Comparison of ENCODE assay signal across 11 cellular contexts in genomic region chr2:200814917-200815316, GRCh38. TPM values are rescaled to one million over a fixed set of nuclear protein-coding genes. Genes with fewer than 3 reads are reported as not detected.
DNase-seq lines count a peak whose midpoint lies in the region; ATAC-seq, FAIRE-seq and TF ChIP-seq lines count a peak whose summit lies in the region.
"Had no signal": no experiment of that assay in that cellular context is flagged by ENCODE, and none has a peak within 500 bp of the region (broad histone marks: within the 10 kb centered on the region; RNA-seq: fewer than 3 reads in every experiment).

No MANE protein-coding gene starts in this region.

- H3K4me2 ChIP-seq in PC-9, result peak overlapping the region; percentile 90

- H3K27me3 Mint-ChIP-seq in activated CD8-positive, alpha-beta memory T cell treated with anti-CD3 and anti-CD28 coated beads, Interleukin-2, amount 10 ng/mL, durations not matched to agents 7 days and 5 days, result no peaks in the 10 kb centered on the region

- peaks cover 58% of the 10 kb centered on the region for H3K4me1 Mint-ChIP-seq in activated CD8-positive, alpha-beta memory T cell treated with anti-CD3 and anti-CD28 coated beads, Interleukin-2, amount 10 ng/mL, durations not matched to agents 7 days and 5 days

- H3K4me3 ChIP-seq in PC-9 (no peak overlapping the region), choroid plexus epithelial cell (ENCODE audit: low read depth, low read length) (no peak overlapping the region), gastrocnemius medialis (peak overlapping the region in 3 of 4 donors; percentile 11 to 86 (median 77)), small intestine (ENCODE audit: low read depth in 1 of 2, low read length in 2 of 2) (no peak overlapping the region)

- in situ Hi-C loops in gastrocnemius medialis (cut with MboI; ENCODE audit: low sequenced_read_pairs in 4 of 4), result loop anchor here (5.0 to 25.0 kb wide), 4 partner anchors 50 to 103 kb away; partner anchors contain the start of gene CLK1 (in 1 of the 4)

- peaks cover 65% of the 10 kb centered on the region for H3K36me3 Mint-ChIP-seq in activated CD8-positive, alpha-beta memory T cell treated with anti-CD3 and anti-CD28 coated beads, Interleukin-2, amount 10 ng/mL, durations not matched to agents 7 days and 5 days

- H3K9me3 Mint-ChIP-seq in activated CD8-positive, alpha-beta memory T cell treated with anti-CD3 and anti-CD28 coated beads, Interleukin-2, amount 10 ng/mL, durations not matched to agents 7 days and 5 days (ENCODE audit: low read depth), result no peaks in the 10 kb centered on the region

- POLR2A ChIA-PET in PC-9 (lab: Charles Lee; ENCODE audit: unreplicated experiment), result no interaction called here

- peaks cover 49% of the 10 kb centered on the region for H4K20me1 ChIP-seq in PC-9 (ENCODE audit: insufficient read depth)

- ATAC-seq in activated CD8-positive, alpha-beta memory T cell treated with anti-CD3 and anti-CD28 coated beads, Interleukin-2, amount 10 ng/mL, durations not matched to agents 7 days and 5 days, result no peak
- ATAC-seq in gastrocnemius medialis, result peak; percentile 41 to 43
- ATAC-seq: heart left ventricle had no signal

- no peak for TF ChIP-seq CTCF in PC-9 (conservative IDR thresholded peaks at IDR 0.05)
- TF ChIP-seq CTCF in choroid plexus epithelial cell (conservative IDR thresholded peaks at IDR 0.05; ENCODE audit: low read depth, low read length), result no peak
- TF ChIP-seq CTCF in gastrocnemius medialis (IDR thresholded peaks at IDR 0.05 in 4 of 5, conservative IDR thresholded peaks at IDR 0.05 in 1 of 5), result no peak

- no peaks in the 10 kb centered on the region for H3K27me3 ChIP-seq in PC-9 (ENCODE audit: insufficient read depth, low read depth)
- H3K27me3 ChIP-seq in gastrocnemius medialis, result no peaks in the 10 kb centered on the region
- no peaks in the 10 kb centered on the region for H3K27me3 ChIP-seq in small intestine (ENCODE audit: control insufficient read depth in 2 of 2, insufficient read depth in 2 of 2, low read length in 2 of 2)
- H3K27me3 ChIP-seq: heart left ventricle had no signal

- FAIRE-seq in small intestine (lab: Jason Lieb, UNC), result no peak

- no peaks in the 10 kb centered on the region for H3K9me2 ChIP-seq in PC-9 (ENCODE audit: insufficient read depth)

- H3K36me3 ChIP-seq in PC-9 (ENCODE audit: low read depth) (peaks cover 71% of the 10 kb centered on the region), gastrocnemius medialis (peaks cover 9 to 68% of the 10 kb centered on the region in 2 donors), small intestine (ENCODE audit: control insufficient read depth in 2 of 2, insufficient read depth in 2 of 2, low read length in 2 of 2) (peaks cover 20 to 23% of the 10 kb centered on the region in 2 donors)

- 85 to 96% (median 87%) methylated on average over 1 of the region's 1 CpG for WGBS in small intestine, 3 donors

- no peak overlapping the region for H3K4me3 Mint-ChIP-seq in activated CD8-positive, alpha-beta memory T cell treated with anti-CD3 and anti-CD28 coated beads, Interleukin-2, amount 10 ng/mL, durations not matched to agents 7 days and 5 days

- no peak for TF ChIP-seq POLR2A in gastrocnemius medialis (IDR thresholded peaks at IDR 0.05)

- CTCF ChIA-PET in activated CD8-positive, alpha-beta memory T cell treated with anti-CD3 and anti-CD28 coated beads, Interleukin-2, amount 10 ng/mL, durations not matched to agents 7 days and 5 days (lab: Charles Lee), result interaction anchor here (1.6 to 2.2 kb wide), 2 partner anchors 34 to 102 kb away, joined by 3 to 7 read pairs; no protein-coding TSS in a partner anchor
- CTCF ChIA-PET in PC-9 (lab: Charles Lee), result no interaction called here

- peaks cover 65% of the 10 kb centered on the region for H3K79me2 ChIP-seq in PC-9 (ENCODE audit: low read depth)

- no TSS peak for BruUV-seq in PC-9 (replicated peaks; lab: Mats Ljungman, UMichigan)

- no peak overlapping the region for H3K27ac ChIP-seq in PC-9
- H3K27ac ChIP-seq in gastrocnemius medialis, result peak overlapping the region; percentile 95 to 99 (median 98)
- no peak overlapping the region for H3K27ac ChIP-seq in small intestine (ENCODE audit: low read depth in 1 of 2, low read length in 1 of 2)

- DNase-seq in activated CD8-positive, alpha-beta memory T cell treated with anti-CD3 and anti-CD28 coated beads, Interleukin-2, amount 10 ng/mL, durations not matched to agents 7 days and 5 days, result no peak
- no peak for DNase-seq in activated CD8-positive, alpha-beta memory T cell treated with anti-CD3 and anti-CD28 coated beads, Interleukin-2, amount 50 U/mL, for 4 hours
- DNase-seq in PC-9, result no peak
- DNase-seq in choroid plexus epithelial cell (ENCODE audit: low read depth), result peak; percentile 55
- DNase-seq in gastrocnemius medialis, result peak; percentile 40 to 64
- DNase-seq in small intestine, result no peak
- DNase-seq in hepatic stellate cell (ENCODE audit: low spot score), result no peak
- DNase-seq in mucosa of gallbladder (ENCODE audit: low spot score), result no peak
- DNase-seq: DMS53, heart left ventricle, KG1 had no signal

- H3K27ac Mint-ChIP-seq in activated CD8-positive, alpha-beta memory T cell treated with anti-CD3 and anti-CD28 coated beads, Interleukin-2, amount 10 ng/mL, durations not matched to agents 7 days and 5 days, result peak overlapping the region; percentile 81

- peaks cover 68% of the 10 kb centered on the region for H3F3A ChIP-seq in PC-9 (ENCODE audit: insufficient read depth, low read depth)

- no peak overlapping the region for H2AFZ ChIP-seq in PC-9

- intact Hi-C loops in PC-9 (cut with micrococcal nuclease; ENCODE audit: unreplicated experiment), result loop anchor here (5.0 kb wide), 1 partner anchor 238 kb away; no protein-coding TSS in a partner anchor
- intact Hi-C loops in gastrocnemius medialis (cut with DNase I; ENCODE audit: low total_unique reads), result loop anchor here (2.0 to 5.0 kb wide), 3 partner anchors 68 to 302 kb away; partner anchors contain the start of genes CFLAR and HYCC2

- H3K9me3 ChIP-seq in PC-9 (ENCODE audit: insufficient read depth, low read depth) (no peaks in the 10 kb centered on the region), gastrocnemius medialis (no peaks in the 10 kb centered on the region), small intestine (ENCODE audit: control insufficient read depth, low read depth) (no peaks in the 10 kb centered on the region)
- H3K9me3 ChIP-seq: heart left ventricle had no signal

- peaks cover 26% of the 10 kb centered on the region for H3K4me1 ChIP-seq in PC-9 (replicated peaks; ENCODE audit: insufficient read depth)
- peaks cover 31 to 34% of the 10 kb centered on the region in 2 donors for H3K4me1 ChIP-seq in gastrocnemius medialis
- H3K4me1 ChIP-seq in small intestine (ENCODE audit: control insufficient read depth in 2 of 2, insufficient read depth in 1 of 2, low read depth in 1 of 2, low read length in 1 of 2), result peaks cover 0 to 3% of the 10 kb centered on the region in 2 donors

RNA-seq across cellular contexts. Expression of gene BZW1, which starts 3.2 kb away (rescaled TPM):
- total RNA-seq in activated CD8-positive, alpha-beta memory T cell treated with anti-CD3 and anti-CD28 coated beads, Interleukin-2, amount 10 ng/mL, durations not matched to agents 7 days and 5 days, result 100 to 1,000 TPM; 222 to 306 TPM
- total RNA-seq in PC-9 (2021) (274 and 300 TPM in 2 replicates), gastrocnemius medialis (100 to 1,000 TPM; 204 to 317 (median 240) TPM), mucosa of gallbladder (158 TPM)
- 10 to 100 TPM; 50.8 to 77.3 (median 70.4) TPM for polyA plus RNA-seq in small intestine

RNA-seq across cellular contexts. Expression of gene CLK1, which starts 49.5 kb away (rescaled TPM):
- total RNA-seq in activated CD8-positive, alpha-beta memory T cell treated with anti-CD3 and anti-CD28 coated beads, Interleukin-2, amount 10 ng/mL, durations not matched to agents 7 days and 5 days, result 100 to 1,000 TPM; 129 to 130 TPM
- total RNA-seq in PC-9 (2021) (38.5 and 57.0 TPM in 2 replicates), gastrocnemius medialis (100 to 1,000 TPM in 2 of 4 donors, 10 to 100 TPM in 2; 61.6 to 104 (median 85.3) TPM), mucosa of gallbladder (98.8 TPM)
- 100 to 1,000 TPM in 2 of 3 donors, 10 to 100 TPM in 1; 76.0 to 281 (median 169) TPM for polyA plus RNA-seq in small intestine

Comparison
In these comparisons a context has a peak if more than half of its experiments do, and no peak if none do; other contexts are left out.
1. DNase-seq: peak in choroid plexus epithelial cell (single experiment) and gastrocnemius medialis (2 of 2); none in activated CD8-positive, alpha-beta memory T cell treated with anti-CD3 and anti-CD28 coated beads, Interleukin-2, amount 10 ng/mL, durations not matched to agents 7 days and 5 days (single experiment), activated CD8-positive, alpha-beta memory T cell treated with anti-CD3 and anti-CD28 coated beads, Interleukin-2, amount 50 U/mL, for 4 hours (single experiment), PC-9 (0 of 2), small intestine (single experiment), hepatic stellate cell (single experiment) and mucosa of gallbladder (single experiment).
2. H3K27ac ChIP-seq: peak in gastrocnemius medialis (4 of 4); none in PC-9 (single experiment) and small intestine (0 of 2).
3. H3K4me3 ChIP-seq: peak in gastrocnemius medialis (3 of 4); none in PC-9 (single experiment), choroid plexus epithelial cell (single experiment) and small intestine (0 of 2).